ENCODE assay signal across 2 cellular contexts in the genomic region with DNA sequence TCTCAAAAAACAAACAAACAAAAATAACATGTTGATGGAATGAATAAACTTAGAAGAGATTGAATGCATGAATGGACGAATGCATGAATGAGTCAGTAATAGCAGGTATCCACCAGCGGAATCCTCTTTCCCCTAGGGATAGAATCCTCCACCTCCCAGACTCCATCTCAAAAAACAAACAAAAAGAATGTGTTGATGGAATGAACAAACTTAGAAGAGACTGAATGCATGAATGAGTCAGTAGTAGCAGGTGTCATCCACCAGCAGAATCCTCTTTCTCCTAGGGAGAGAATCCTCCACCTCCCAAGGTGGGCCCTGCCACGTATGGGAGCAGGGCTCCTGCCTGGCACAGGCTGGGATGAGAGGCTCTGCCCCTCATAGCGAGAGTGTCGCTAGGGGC.
TF ChIP-seq lines count a peak whose summit lies in the region.

No MANE protein-coding gene starts in this region.

TF ChIP-seq in HCT116, 20 proteins besides CTCF, POLR2A, EP300 and RAD21:
- TF ChIP-seq TCF7L2 (IDR thresholded peaks at IDR 0.05; ENCODE audit: borderline replicate concordance, extremely low read depth, insufficient read depth, insufficient read length) (no peak), ZNF274 (IDR thresholded peaks at IDR 0.05; ENCODE audit: low read depth, low read length) (no peak), ELF1 (IDR thresholded peaks at IDR 0.05; ENCODE audit: borderline replicate concordance, low read depth) (no peak), ZFX (IDR thresholded peaks at IDR 0.05) (no peak), CEBPB (IDR thresholded peaks at IDR 0.05; ENCODE audit: low read depth) (no peak), SRF (IDR thresholded peaks at IDR 0.05; ENCODE audit: low read depth) (no peak), SIN3A (IDR thresholded peaks at IDR 0.05; ENCODE audit: low read depth) (no peak), FOSL1 (IDR thresholded peaks at IDR 0.05; ENCODE audit: low read depth) (no peak), YY1 (IDR thresholded peaks at IDR 0.05; ENCODE audit: extremely low read depth, insufficient replicate concordance, low read depth, low read length) (no peak), REST (IDR thresholded peaks at IDR 0.05; ENCODE audit: low read depth) (no peak), ATF3 (IDR thresholded peaks at IDR 0.05) (no peak), CBX3 (IDR thresholded peaks at IDR 0.05; ENCODE audit: low read depth) (no peak), ZBTB33 (IDR thresholded peaks at IDR 0.05; ENCODE audit: extremely low read depth, insufficient replicate concordance, low read length) (no peak), MAX (IDR thresholded peaks at IDR 0.05) (no peak)

TF ChIP-seq in GM12878, 131 proteins besides CTCF, POLR2A, EP300 and RAD21:
- TF ChIP-seq ZBED1 (IDR thresholded peaks at IDR 0.05; ENCODE audit: borderline replicate concordance) = no peak
- TF ChIP-seq ATF7 (IDR thresholded peaks at IDR 0.05; ENCODE audit: low read depth) = no peak
- no peak for TF ChIP-seq SREBF1 (IDR thresholded peaks at IDR 0.05; ENCODE audit: low read length)
- TF ChIP-seq EZH2 (IDR thresholded peaks at IDR 0.05; ENCODE audit: borderline replicate concordance, control insufficient read depth, low read depth, low read length) = no peak
- no peak for TF ChIP-seq SMAD1 (IDR thresholded peaks at IDR 0.05; ENCODE audit: low read depth, partially characterized antibody)
- no peak for TF ChIP-seq E4F1 (IDR thresholded peaks at IDR 0.05; ENCODE audit: borderline replicate concordance, partially characterized antibody)
- TF ChIP-seq ZNF274 (IDR thresholded peaks at IDR 0.05; ENCODE audit: insufficient read depth, insufficient read length) = no peak
- no peak for TF ChIP-seq MYB (IDR thresholded peaks at IDR 0.05; ENCODE audit: borderline replicate concordance, low read depth, low read length)
- TF ChIP-seq STAT1 (conservative IDR thresholded peaks at IDR 0.05) = no peak
- no peak for TF ChIP-seq MEF2A (IDR thresholded peaks at IDR 0.05; ENCODE audit: insufficient read depth, low read depth, low read length)
- TF ChIP-seq HDAC6 (IDR thresholded peaks at IDR 0.05; ENCODE audit: unreplicated experiment) = no peak
- TF ChIP-seq TBL1XR1 (IDR thresholded peaks at IDR 0.05; ENCODE audit: low read depth, low read length) = no peak
